ENCODE assay signal across 27 cellular contexts in the genomic region with DNA sequence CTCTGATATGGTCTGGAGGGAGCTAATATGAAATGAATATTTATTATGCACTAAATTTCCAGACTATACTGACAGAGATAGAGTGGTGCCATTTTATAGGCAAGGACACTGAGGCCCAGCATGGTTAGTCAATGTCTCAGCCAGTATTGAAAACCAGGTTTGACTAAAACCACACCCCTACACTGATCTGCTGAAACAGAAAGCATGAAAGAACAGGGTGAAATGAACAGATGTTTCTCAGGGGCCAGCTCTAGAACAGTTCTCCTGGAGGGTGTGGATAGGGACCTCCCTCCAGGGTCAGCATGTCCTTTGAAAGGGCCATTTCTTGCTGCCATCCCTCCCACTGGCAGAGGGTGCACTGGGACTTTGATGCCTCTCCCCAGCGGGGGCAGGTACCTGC.
DNase-seq lines count a peak whose midpoint lies in the region; ATAC-seq lines count a peak whose summit lies in the region.
"Had no signal": no experiment of that assay in that cellular context is flagged by ENCODE, and none has a peak within 500 bp of the region (broad histone marks: within the 10 kb centered on the region; RNA-seq: fewer than 3 reads in every experiment).

No MANE protein-coding gene starts in this region.

- ATAC-seq in GM18520 (IDR thresholded peaks at IDR 0.05; ENCODE audit: unreplicated experiment) (peak; percentile 57), GM21367 (IDR thresholded peaks at IDR 0.05; ENCODE audit: unreplicated experiment) (peak; percentile 74), HG02642 (IDR thresholded peaks at IDR 0.05; ENCODE audit: poor library complexity, unreplicated experiment) (peak; percentile 68), HG03442 (IDR thresholded peaks at IDR 0.05; ENCODE audit: unreplicated experiment) (peak; percentile 58)
- ATAC-seq: activated naive CD8-positive, alpha-beta T cell treated with anti-CD3 and anti-CD28 coated beads, Interleukin-2, amount 50 U/mL, for 24 hours; right cardiac atrium had no signal

- DNase-seq in substantia nigra (lab: John Stamatoyannopoulos, UW) (no peak), GF-D8 (lab: John Stamatoyannopoulos, UW) (no peak), NCI-H510A treated with DMSO at 0.1 percent for 48 hours (lab: John Stamatoyannopoulos, UW) (no peak)
- DNase-seq in activated CD4-positive, alpha-beta T cell treated with anti-CD3 and anti-CD28 coated beads for 1 hour, result no peak
- DNase-seq: ACHN; activated B cell treated with CpG ODN at 0.5 μM for 24 hours; activated CD4-positive, alpha-beta memory T cell treated with anti-CD3 and anti-CD28 coated beads for 36 hours; activated gamma-delta T cell treated with Interleukin-2 at 50 U/mL for 16 hours; activated naive CD8-positive, alpha-beta T cell treated with anti-CD3 and anti-CD28 coated beads, Interleukin-2, amount 50 U/mL, for 24 hours; COR-L47; dorsolateral prefrontal cortex; islet precursor cell; KG1; NCI-H1694; NCI-H2171; NCI-H524; Peyer's patch; right cardiac atrium; SIG-M5; stimulated activated CD4-positive, alpha-beta T cell treated with anti-CD3 and anti-CD28 coated beads, Interleukin-12 subunit alpha, Interleukin-12 subunit beta, amount 100 ng/mL, for 4 hours; stimulated activated naive CD4-positive, alpha-beta T cell treated with Interleukin-2 at 50 U/mL for 16 hours; SW 1271 had no signal

- no peak overlapping the region for H3K27ac ChIP-seq in substantia nigra (ENCODE audit: low read depth, low read length, poor library complexity, severe bottlenecking)
- H3K27ac ChIP-seq: dorsolateral prefrontal cortex, parathyroid adenoma, Peyer's patch had no signal
